In the genomic region with DNA sequence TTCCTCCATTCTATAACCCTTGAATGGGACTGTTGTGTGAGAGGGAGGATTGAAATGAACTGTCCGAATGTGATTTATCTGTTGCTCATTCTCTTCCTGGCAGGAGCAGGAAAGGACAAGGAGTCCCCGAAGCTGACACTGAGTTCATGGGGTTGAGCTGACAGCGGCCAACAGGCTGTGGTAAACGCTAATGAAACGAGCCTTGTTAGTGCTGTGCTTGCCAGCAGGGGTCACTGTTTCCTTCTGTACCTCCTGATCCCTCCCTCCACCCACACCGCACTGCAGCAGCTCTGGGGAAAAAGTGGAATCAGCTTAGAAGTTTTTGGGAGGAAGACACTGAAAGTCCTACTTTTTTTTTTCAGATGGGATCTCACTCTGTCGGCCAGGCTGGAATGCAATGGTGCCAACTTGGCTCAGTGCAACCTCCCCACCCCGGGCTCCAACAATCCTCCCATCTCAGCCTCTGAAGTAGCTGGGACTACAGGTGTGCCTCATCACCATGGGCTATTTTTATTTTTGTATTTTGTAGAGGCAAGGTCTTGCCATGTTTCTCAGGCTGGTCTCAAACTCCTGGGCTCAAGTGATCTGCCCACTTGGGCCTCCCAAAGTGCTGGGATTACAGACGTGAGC, we compare ENCODE assay signal across 8 cellular contexts. TPM values are rescaled to one million over a fixed set of nuclear protein-coding genes. Genes with fewer than 3 reads are reported as not detected.
DNase-seq lines count a peak whose midpoint lies in the region; ATAC-seq and TF ChIP-seq lines count a peak whose summit lies in the region.

No MANE protein-coding gene starts in this region.

- ATAC-seq in HG03378 (IDR thresholded peaks at IDR 0.05; ENCODE audit: unreplicated experiment) (no peak), HG03025 (IDR thresholded peaks at IDR 0.05; ENCODE audit: low FRiP score, unreplicated experiment) (no peak)

- peak; percentile 79 for TF ChIP-seq CTCF in chondrocyte (IDR thresholded peaks at IDR 0.05)

- H3K9me3 Mint-ChIP-seq in chondrocyte (ENCODE audit: low read depth), result peaks cover 3% of the 10 kb centered on the region

- no peak overlapping the region for H3K4me3 Mint-ChIP-seq in chondrocyte (ENCODE audit: unreplicated experiment)

- no peak overlapping the region for H3K27ac Mint-ChIP-seq in chondrocyte (ENCODE audit: unreplicated experiment)

- H3K4me1 Mint-ChIP-seq in chondrocyte (ENCODE audit: low read depth), result no peaks in the 10 kb centered on the region

- peaks cover 3% of the 10 kb centered on the region for H3K36me3 Mint-ChIP-seq in chondrocyte (ENCODE audit: low read depth)

- DNase-seq in GDM1 (lab: John Stamatoyannopoulos, UW) (peak; percentile 44), NCI-H187 treated with DMSO at 0.1 percent for 48 hours (lab: John Stamatoyannopoulos, UW) (peak; percentile 57), chondrocyte (ENCODE audit: low spot score) (no peak), left kidney (ENCODE audit: low read depth, low spot score) (peak; percentile 91)
- peak; percentile 47 to 68 for DNase-seq in activated CD4-positive, alpha-beta T cell treated with anti-CD3 and anti-CD28 coated beads for 24 hours (ENCODE audit: low read depth in 2 of 2)
- peak; percentile 67 for DNase-seq in stimulated activated CD4-positive, alpha-beta T cell treated with anti-CD3 and anti-CD28 coated beads, Interleukin-4, amount 100 ng/mL, for 1 hour

- H3K27me3 Mint-ChIP-seq in chondrocyte (ENCODE audit: low read depth), result no peaks in the 10 kb centered on the region

RNA-seq across cellular contexts. Expression of a gene that starts 6.7 kb away (rescaled TPM):
- 7.0 to 8.0 TPM (median 8.0 TPM) in 3 replicates for total RNA-seq in chondrocyte

RNA-seq across cellular contexts. Expression of a gene that starts 30.1 kb away (rescaled TPM):
- 6.5 to 12.2 TPM (median 7.3 TPM) in 3 replicates for total RNA-seq in chondrocyte

RNA-seq across cellular contexts. Expression of a gene that starts 42.5 kb away (rescaled TPM):
- 2.2 to 2.6 TPM (median 2.4 TPM) in 3 replicates for total RNA-seq in chondrocyte

RNA-seq across cellular contexts. Expression of a gene that starts 59.6 kb away (rescaled TPM):
- total RNA-seq in chondrocyte, result 5.9 to 6.9 TPM (median 6.4 TPM) in 3 replicates
